Comparison of ENCODE assay signal across 8 cellular contexts in the genomic region with DNA sequence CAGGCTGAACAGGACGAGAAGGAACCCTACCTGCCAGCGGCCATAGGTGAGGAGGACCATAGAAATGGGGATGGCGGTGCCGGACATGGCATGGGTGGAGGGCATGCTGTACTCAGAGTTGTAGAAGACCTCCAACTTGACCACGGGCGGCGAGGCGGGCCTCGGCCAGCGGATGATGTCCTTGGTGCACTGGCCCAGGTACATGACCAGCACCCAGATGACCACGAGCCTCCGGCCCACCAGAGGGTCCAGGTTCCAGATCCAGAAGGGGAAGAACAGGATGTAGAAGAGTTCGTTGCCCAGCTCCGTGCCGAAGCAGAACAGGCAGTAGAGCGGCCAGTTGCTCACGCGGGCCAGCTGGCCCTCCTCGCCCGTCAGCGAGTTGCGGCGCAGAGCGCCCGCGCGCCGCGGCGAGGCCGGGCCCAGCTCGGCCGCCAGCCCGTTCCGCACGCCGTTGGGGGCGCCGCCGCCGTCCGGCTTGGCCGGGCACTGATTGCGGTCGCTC. TPM values are rescaled to one million over a fixed set of nuclear protein-coding genes. Genes with fewer than 3 reads are reported as not detected.
DNase-seq lines count a peak whose midpoint lies in the region; ATAC-seq and TF ChIP-seq lines count a peak whose summit lies in the region.

No MANE protein-coding gene starts in this region.

- peak overlapping the region; percentile 60 for H2AFZ ChIP-seq in neural cell (ENCODE audit: low read depth, low read length)

- peak overlapping the region; percentile 82 to 96 (median 90) for H3K27ac ChIP-seq in gastroesophageal sphincter
- peak overlapping the region; percentile 42 for H3K27ac ChIP-seq in neural cell (ENCODE audit: low read length)

- peak; percentile 61 for ATAC-seq in activated T-helper 17 cell treated with anti-CD3 and anti-CD28 coated beads, Interleukin-2, amount 50 U/mL, for 72 hours (replicated peaks)
- peak; percentile 77 for ATAC-seq in gastroesophageal sphincter

- H3K9me3 ChIP-seq in HAP-1 (no peaks in the 10 kb centered on the region), gastroesophageal sphincter (no peaks in the 10 kb centered on the region), neural cell (ENCODE audit: low read length) (no peaks in the 10 kb centered on the region)

- no peak for TF ChIP-seq POLR2A in gastroesophageal sphincter (IDR thresholded peaks at IDR 0.05)

- no peaks in the 10 kb centered on the region for H3K27me3 Mint-ChIP-seq in activated T-helper 17 cell treated with anti-CD3 and anti-CD28 coated beads, Interleukin-2, amount 50 U/mL, for 72 hours

- H3K9me3 Mint-ChIP-seq in activated T-helper 17 cell treated with anti-CD3 and anti-CD28 coated beads, Interleukin-2, amount 50 U/mL, for 72 hours: no peaks in the 10 kb centered on the region

- H3F3A ChIP-seq in neural cell (ENCODE audit: insufficient read depth, low read length, poor library complexity, severe bottlenecking): no peaks in the 10 kb centered on the region

- 0% methylated on average over 7 to 13 of the region's 45 CpGs for WGBS in gastroesophageal sphincter (ENCODE audit: low coverage in 1 of 2), 2 donors

- H4K20me1 ChIP-seq in neural cell (ENCODE audit: insufficient read depth): no peaks in the 10 kb centered on the region

- H3K27me3 ChIP-seq in HAP-1 (ENCODE audit: low read depth): no peaks in the 10 kb centered on the region
- no peaks in the 10 kb centered on the region for H3K27me3 ChIP-seq in gastroesophageal sphincter
- peaks cover 2% of the 10 kb centered on the region for H3K27me3 ChIP-seq in neural cell (ENCODE audit: insufficient read depth, low read depth, low read length)

- no peak for TF ChIP-seq EP300 in gastroesophageal sphincter (IDR thresholded peaks at IDR 0.05)
- TF ChIP-seq EP300 in neural cell (conservative IDR thresholded peaks at IDR 0.05; ENCODE audit: poor library complexity, severe bottlenecking): no peak

- peak in 1 of 4 experiments; percentile 10 for TF ChIP-seq CTCF in gastroesophageal sphincter (IDR thresholded peaks at IDR 0.05)
- TF ChIP-seq CTCF in neural cell (IDR thresholded peaks at IDR 0.05; ENCODE audit: poor library complexity, severe bottlenecking): peak; percentile 24

- TF ChIP-seq RAD21 in neural cell (conservative IDR thresholded peaks at IDR 0.05): no peak

- in situ Hi-C loops in HAP-1 (cut with MboI; ENCODE audit: low sequenced_read_pairs): no loop called here

- H3K4me2 ChIP-seq in neural cell (ENCODE audit: low read length): peak overlapping the region; percentile 64

- H3K4me1 Mint-ChIP-seq in activated T-helper 17 cell treated with anti-CD3 and anti-CD28 coated beads, Interleukin-2, amount 50 U/mL, for 72 hours: peaks cover 22% of the 10 kb centered on the region

- peaks cover 20% of the 10 kb centered on the region for H3K79me2 ChIP-seq in neural cell (replicated peaks; ENCODE audit: insufficient read depth, low read length)

- no peaks in the 10 kb centered on the region for H3K9me2 ChIP-seq in neural cell (ENCODE audit: insufficient read depth, low read length)

- H3K4me3 ChIP-seq in HAP-1 (peak overlapping the region; percentile 89), gastroesophageal sphincter (peak overlapping the region; percentile 95 to 99), neural cell (ENCODE audit: low read length) (peak overlapping the region; percentile 97)

- peak overlapping the region; percentile 97 for H3K27ac Mint-ChIP-seq in activated T-helper 17 cell treated with anti-CD3 and anti-CD28 coated beads, Interleukin-2, amount 50 U/mL, for 72 hours

- peaks cover 4% of the 10 kb centered on the region for H3K36me3 Mint-ChIP-seq in activated T-helper 17 cell treated with anti-CD3 and anti-CD28 coated beads, Interleukin-2, amount 50 U/mL, for 72 hours (ENCODE audit: low read depth)

- peak in 2 of 3 experiments; percentile 3 for DNase-seq in activated CD8-positive, alpha-beta memory T cell treated with anti-CD3 and anti-CD28 coated beads for 48 hours (ENCODE audit: low read depth in 2 of 3, low spot score in 2 of 3)
- no peak for DNase-seq in activated CD8-positive, alpha-beta memory T cell treated with anti-CD3 and anti-CD28 coated beads for 24 hours
- DNase-seq in HAP-1 (ENCODE audit: low spot score in 2 of 2): peak; percentile 6 to 44
- DNase-seq in LHCN-M2 (ENCODE audit: low read depth): peak; percentile 26
- no peak for DNase-seq in NCI-H2029 treated with DMSO at 0.1 percent for 48 hours (lab: John Stamatoyannopoulos, UW)

- H3K4me3 Mint-ChIP-seq in activated T-helper 17 cell treated with anti-CD3 and anti-CD28 coated beads, Interleukin-2, amount 50 U/mL, for 72 hours: peak overlapping the region; percentile 99

- H3K36me3 ChIP-seq in HAP-1 (replicated peaks) (no peaks in the 10 kb centered on the region), gastroesophageal sphincter (no peaks in the 10 kb centered on the region), neural cell (ENCODE audit: insufficient read depth, low read length) (no peaks in the 10 kb centered on the region)

- peak overlapping the region; percentile 84 for H3K9ac ChIP-seq in neural cell (ENCODE audit: low read length)

- H3K4me1 ChIP-seq in HAP-1 (peaks cover 6% of the 10 kb centered on the region; the same call in 1 of the 2 replicates), gastroesophageal sphincter (peaks cover 0 to 39% (median 3%) of the 10 kb centered on the region in 3 donors)

TF ChIP-seq in neural cell, 6 proteins besides CTCF, POLR2A, EP300 and RAD21:
- TF ChIP-seq TAF1 (IDR thresholded peaks at IDR 0.05; ENCODE audit: low read depth) (no peak), POLR2AphosphoS5 (IDR thresholded peaks at IDR 0.05) (no peak), SMC3 (conservative IDR thresholded peaks at IDR 0.05; ENCODE audit: poor library complexity) (peak; percentile 19), MXI1 (conservative IDR thresholded peaks at IDR 0.05; ENCODE audit: poor library complexity, severe bottlenecking) (peak; percentile 55)
TF ChIP-seq in neural cell: peak in this region for 2.

RNA-seq across cellular contexts. Expression of a gene that starts 0.6 kb away (rescaled TPM):
- total RNA-seq in LHCN-M2 (2014; rRNA removed) (28.3 and 30.1 TPM in 2 replicates), gastroesophageal sphincter (10 to 100 TPM; 14.9 to 28.9 (median 17.9) TPM)
- 6.6 TPM for polyA plus RNA-seq in LHCN-M2 (2012)
- total RNA-seq in activated T-helper 17 cell treated with anti-CD3 and anti-CD28 coated beads, Interleukin-2, amount 50 U/mL, for 72 hours: 10 to 100 TPM in 1 of 2 donors, 1 to 10 TPM in 1; 7.7 to 11.1 TPM
- 17.1 and 17.7 TPM in 2 replicates for polyA plus RNA-seq in neural cell
- polyA minus RNA-seq in neural cell: 18.4 and 19.2 TPM in 2 replicates

Comparison
In these comparisons a context has a peak if more than half of its experiments do, and no peak if none do; other contexts are left out.
1. DNase-seq: peak in activated CD8-positive, alpha-beta memory T cell treated with anti-CD3 and anti-CD28 coated beads for 48 hours (2 of 3), HAP-1 (2 of 2) and LHCN-M2 (single experiment); none in activated CD8-positive, alpha-beta memory T cell treated with anti-CD3 and anti-CD28 coated beads for 24 hours (single experiment) and NCI-H2029 treated with DMSO at 0.1 percent for 48 hours (single experiment).
2. Peak in every context shown above with its lines, with median percentiles within 50 percentile points of each other: H3K4me3 ChIP-seq.